In genomic region chr10:18087398-18087797, GRCh38 we compare ENCODE assay signal across 28 cellular contexts. TPM values are rescaled to one million over a fixed set of nuclear protein-coding genes. Genes with fewer than 3 reads are reported as not detected.
DNase-seq lines count a peak whose midpoint lies in the region; ATAC-seq and TF ChIP-seq lines count a peak whose summit lies in the region.
"Had no signal": no experiment of that assay in that cellular context is flagged by ENCODE, and none has a peak within 500 bp of the region (broad histone marks: within the 10 kb centered on the region; RNA-seq: fewer than 3 reads in every experiment).

No MANE protein-coding gene starts in this region.

- H3K27me3 ChIP-seq in transverse colon = no peaks in the 10 kb centered on the region
- H3K27me3 ChIP-seq: thyroid gland had no signal

- intact Hi-C loops in transverse colon (cut with DNase I; ENCODE audit: low total_unique reads) = no loop called here

- TF ChIP-seq EP300 in transverse colon (IDR thresholded peaks at IDR 0.05; ENCODE audit: low read depth) = no peak

- DNase-seq in DMS 273 (lab: John Stamatoyannopoulos, UW; ENCODE audit: unreplicated experiment) (peak; percentile 18), DMS 273 treated with DMSO at 0.1 percent for 48 hours (lab: John Stamatoyannopoulos, UW) (no peak), fibroblast of gingiva (ENCODE audit: low read depth) (peak; percentile 16), medulla oblongata (ENCODE audit: extremely low spot score) (peak; percentile 47), transverse colon (peak; percentile 24), D341Med (ENCODE audit: low spot score) (no peak)
- DNase-seq in activated T-cell treated with anti-CD3 and anti-CD28 coated beads, Interleukin-2, amount 50 U/mL, for 4 hours = no peak
- DNase-seq in effector CD4-positive, alpha-beta T cell = no peak
- DNase-seq: activated CD4-positive, alpha-beta T cell treated with anti-CD3 and anti-CD28 coated beads for 1 hour; activated CD8-positive, alpha-beta T cell treated with anti-CD3 and anti-CD28 coated beads for 36 hours; activated effector memory CD4-positive, alpha-beta T cell treated with Interleukin-2 at 50 U/mL for 16 hours; activated naive CD8-positive, alpha-beta T cell treated with anti-CD3 and anti-CD28 coated beads for 36 hours; CD8-positive, alpha-beta T cell; cerebellar nuclear complex; islet precursor cell; mammary epithelial cell; MV-4-11; NCI-H146; NCI-H526; right cardiac atrium; stimulated activated CD4-positive, alpha-beta T cell treated with anti-CD3 and anti-CD28 coated beads, Interleukin-4, amount 100 ng/mL, for 4 hours; stimulated activated naive CD8-positive, alpha-beta T cell treated with anti-CD3 and anti-CD28 coated beads, Interleukin-15, Interleukin-2, amounts not matched to agents 100 U/mL and 50 U/mL, for 24 hours; T-helper 17 cell; thyroid gland had no signal

- TF ChIP-seq CTCF in transverse colon (IDR thresholded peaks at IDR 0.05) = no peak

- no peak overlapping the region for H3K4me3 ChIP-seq in transverse colon
- H3K4me3 ChIP-seq: SK-N-MC, thyroid gland had no signal

- H3K4me1 Mint-ChIP-seq in activated T-cell treated with anti-CD3 and anti-CD28 coated beads, Interleukin-2, amount 50 U/mL, for 4 hours (ENCODE audit: low read depth) = no peaks in the 10 kb centered on the region
- H3K4me1 Mint-ChIP-seq: activated naive CD8-positive, alpha-beta T cell treated with anti-CD3 and anti-CD28 coated beads for 36 hours; T-helper 17 cell had no signal

- peak overlapping the region in 3 of 4 donors; percentile 51 to 72 (median 52) for H3K27ac ChIP-seq in transverse colon
- H3K27ac ChIP-seq: 22Rv1, SK-N-MC, thyroid gland had no signal

- TF ChIP-seq POLR2A in transverse colon (IDR thresholded peaks at IDR 0.05) = no peak

- no peak for ATAC-seq in activated T-cell treated with anti-CD3 and anti-CD28 coated beads, Interleukin-2, amount 50 U/mL, for 4 hours
- ATAC-seq: activated CD8-positive, alpha-beta T cell treated with anti-CD3 and anti-CD28 coated beads for 36 hours; CD8-positive, alpha-beta T cell; stimulated activated naive CD8-positive, alpha-beta T cell treated with anti-CD3 and anti-CD28 coated beads, Interleukin-15, Interleukin-2, amounts not matched to agents 100 U/mL and 50 U/mL, for 24 hours; T-helper 17 cell had no signal

- H3K36me3 Mint-ChIP-seq in activated T-cell treated with anti-CD3 and anti-CD28 coated beads, Interleukin-2, amount 50 U/mL, for 4 hours (ENCODE audit: insufficient read depth) = no peaks in the 10 kb centered on the region
- H3K36me3 Mint-ChIP-seq: activated naive CD8-positive, alpha-beta T cell treated with anti-CD3 and anti-CD28 coated beads for 36 hours; CD8-positive, alpha-beta T cell had no signal

- peaks cover 0 to 17% (median 3%) of the 10 kb centered on the region in 4 donors for H3K4me1 ChIP-seq in transverse colon
- H3K4me1 ChIP-seq: thyroid gland had no signal

- H3K9me3 Mint-ChIP-seq in activated T-cell treated with anti-CD3 and anti-CD28 coated beads, Interleukin-2, amount 50 U/mL, for 4 hours = peaks cover 3% of the 10 kb centered on the region
- H3K9me3 Mint-ChIP-seq: activated CD8-positive, alpha-beta T cell treated with anti-CD3 and anti-CD28 coated beads for 36 hours had no signal

- no peaks in the 10 kb centered on the region for H3K36me3 ChIP-seq in transverse colon
- H3K36me3 ChIP-seq: thyroid gland had no signal

- 62 to 68% methylated on average over 3 to 5 of the region's 5 CpGs for whole genome bisulfite sequencing in transverse colon (ENCODE audit: low coverage in 1 of 2), 2 donors

- no peak overlapping the region for H3K4me3 Mint-ChIP-seq in activated T-cell treated with anti-CD3 and anti-CD28 coated beads, Interleukin-2, amount 50 U/mL, for 4 hours
- H3K4me3 Mint-ChIP-seq: activated CD8-positive, alpha-beta T cell treated with anti-CD3 and anti-CD28 coated beads for 36 hours; activated naive CD8-positive, alpha-beta T cell treated with anti-CD3 and anti-CD28 coated beads for 36 hours; CD8-positive, alpha-beta T cell; T-helper 17 cell had no signal

- H3K27me3 Mint-ChIP-seq in activated T-cell treated with anti-CD3 and anti-CD28 coated beads, Interleukin-2, amount 50 U/mL, for 4 hours (ENCODE audit: low read depth) = peaks cover 6% of the 10 kb centered on the region
- H3K27me3 Mint-ChIP-seq: activated CD8-positive, alpha-beta T cell treated with anti-CD3 and anti-CD28 coated beads for 36 hours; T-helper 17 cell had no signal

- no peaks in the 10 kb centered on the region for H3K9me3 ChIP-seq in transverse colon
- H3K9me3 ChIP-seq: thyroid gland had no signal

- in situ Hi-C loops in transverse colon (cut with MboI; ENCODE audit: low pct_ligation_motif_present in 1 of 4, low pct_unique_long_range_greater_than_20kb in 1 of 4, low sequenced_read_pairs in 3 of 4) = loop anchor here in 1 of 4 donors (25.0 kb wide), 1 partner anchor 475 kb away; the partner anchor contains the start of gene HACD1

RNA-seq across cellular contexts. Expression of gene CACNB2, which starts 52.8 kb away (rescaled TPM):
- 100 to 1,000 TPM in 1 of 4 donors, 10 to 100 TPM in 3; 16.2 to 338 (median 23.7) TPM for total RNA-seq in transverse colon
- not detected for total RNA-seq in activated T-cell treated with anti-CD3 and anti-CD28 coated beads, Interleukin-2, amount 50 U/mL, for 4 hours
- total RNA-seq: activated CD8-positive, alpha-beta T cell treated with anti-CD3 and anti-CD28 coated beads for 36 hours; activated naive CD8-positive, alpha-beta T cell treated with anti-CD3 and anti-CD28 coated beads for 36 hours; CD8-positive, alpha-beta T cell; glomerular endothelial cell; RPMI7951; T-helper 17 cell had no signal

Comparison
In these comparisons a context has a peak if more than half of its experiments do, and no peak if none do; other contexts are left out.
1. DNase-seq: peak in DMS 273 (single experiment), fibroblast of gingiva (single experiment), medulla oblongata (single experiment) and transverse colon (single experiment); none in DMS 273 treated with DMSO at 0.1 percent for 48 hours (single experiment), activated T-cell treated with anti-CD3 and anti-CD28 coated beads, Interleukin-2, amount 50 U/mL, for 4 hours (single experiment), D341Med (single experiment) and effector CD4-positive, alpha-beta T cell (single experiment).
2. RNA of gene CACNB2, which starts 52.8 kb away (total RNA-seq): 16.2 to 338 TPM in transverse colon; not detected in activated T-cell treated with anti-CD3 and anti-CD28 coated beads, Interleukin-2, amount 50 U/mL, for 4 hours; every median in the first group is over 10 times any median in the second.